Comparison of ENCODE assay signal across 11 cellular contexts in the genomic region with DNA sequence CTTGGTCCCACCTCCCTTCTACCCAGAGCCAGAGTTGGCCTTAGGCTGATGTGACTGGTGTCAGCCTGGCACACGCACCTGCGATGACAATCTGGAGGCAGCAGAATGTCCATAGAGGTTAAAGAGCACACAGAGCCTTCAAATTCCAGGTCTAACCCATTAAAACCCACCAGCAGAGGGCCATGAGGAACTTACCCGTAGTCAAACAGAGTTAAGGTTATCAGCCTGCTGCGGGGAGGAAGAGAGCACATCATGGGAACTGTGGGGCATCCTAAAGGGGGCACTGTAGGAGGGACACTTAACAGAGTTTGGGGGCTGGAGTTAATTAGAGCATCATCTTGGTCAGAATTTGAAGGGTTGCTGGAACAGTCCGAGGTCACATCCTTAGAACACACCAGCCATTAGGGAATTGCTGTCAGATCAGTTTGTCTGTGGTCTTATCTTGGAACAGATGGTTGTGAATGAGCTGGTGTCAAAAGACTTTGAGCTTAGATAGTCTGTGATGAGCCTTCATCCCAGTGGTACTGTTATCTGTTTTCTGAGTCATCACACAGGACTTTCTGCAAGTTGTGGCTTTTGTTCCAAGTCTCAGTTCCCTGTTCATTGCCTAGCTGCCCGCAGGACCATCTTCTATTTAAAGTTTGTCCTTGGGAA.
DNase-seq lines count a peak whose midpoint lies in the region; ATAC-seq and TF ChIP-seq lines count a peak whose summit lies in the region.
"Had no signal": no experiment of that assay in that cellular context is flagged by ENCODE, and none has a peak within 500 bp of the region (broad histone marks: within the 10 kb centered on the region; RNA-seq: fewer than 3 reads in every experiment).

No MANE protein-coding gene starts in this region.

- no peaks in the 10 kb centered on the region for H3K79me2 ChIP-seq in GM23338 (replicated peaks; ENCODE audit: insufficient read depth)
- H3K79me2 ChIP-seq in SU-DHL-6 (ENCODE audit: insufficient read depth, low read length) = no peaks in the 10 kb centered on the region

- peaks cover 4% of the 10 kb centered on the region for H3K27me3 Mint-ChIP-seq in GM23338 (ENCODE audit: insufficient read depth, low read depth, poor library complexity)

- peaks cover 7% of the 10 kb centered on the region for H3K27me3 ChIP-seq in AG04450 (ENCODE audit: control insufficient read depth, insufficient read depth, low read length)
- no peaks in the 10 kb centered on the region for H3K27me3 ChIP-seq in GM23338 (ENCODE audit: insufficient read depth)
- no peaks in the 10 kb centered on the region for H3K27me3 ChIP-seq in SU-DHL-6 (ENCODE audit: low read length)

- H3K4me3 Mint-ChIP-seq in GM23338 = no peak overlapping the region

- peak; percentile 80 for ATAC-seq in GM23338

- no peaks in the 10 kb centered on the region for H3K9me2 ChIP-seq in GM23338 (ENCODE audit: insufficient read depth)
- no peaks in the 10 kb centered on the region for H3K9me2 ChIP-seq in SU-DHL-6 (replicated peaks; ENCODE audit: insufficient read depth, low read length)

- H3F3A ChIP-seq in GM23338 (replicated peaks; ENCODE audit: low read depth) (no peaks in the 10 kb centered on the region), SU-DHL-6 (ENCODE audit: insufficient read depth) (no peaks in the 10 kb centered on the region)

- H3K36me3 ChIP-seq in GM23338 (ENCODE audit: insufficient read depth) (no peaks in the 10 kb centered on the region), SU-DHL-6 (ENCODE audit: low read length) (no peaks in the 10 kb centered on the region)

- CTCF ChIA-PET in AG04450 (lab: Charles Lee) = no interaction called here

- no peak overlapping the region for H3K27ac Mint-ChIP-seq in GM23338

- H3K36me3 Mint-ChIP-seq in GM23338 (ENCODE audit: low read depth) = no peaks in the 10 kb centered on the region

- H3K4me1 Mint-ChIP-seq in GM23338 = peaks cover 35% of the 10 kb centered on the region

- H3K4me2 ChIP-seq in GM23338 (no peak overlapping the region), SU-DHL-6 (ENCODE audit: low read depth, low read length, poor library complexity, severe bottlenecking) (no peak overlapping the region)

- H4K20me1 ChIP-seq in GM23338 (replicated peaks; ENCODE audit: insufficient read depth) = no peaks in the 10 kb centered on the region
- H4K20me1 ChIP-seq in SU-DHL-6 (ENCODE audit: low read depth, low read length) = no peaks in the 10 kb centered on the region

- H3K4me1 ChIP-seq in GM23338 (ENCODE audit: insufficient read depth) = peaks cover 24% of the 10 kb centered on the region

- H3K4me3 ChIP-seq in AG04450 (ENCODE audit: low read depth, low read length) (no peak overlapping the region), GM23338 (no peak overlapping the region), SU-DHL-6 (ENCODE audit: insufficient read depth, low read length, poor library complexity, severe bottlenecking) (no peak overlapping the region)

- no peak for DNase-seq in AG04450 (ENCODE audit: low read depth, low spot score)
- peak; percentile 82 for DNase-seq in GM23338 (ENCODE audit: low spot score)
- peak; percentile 79 for DNase-seq in iPS-NIHi7 (ENCODE audit: extremely low spot score)
- DNase-seq in glomerular visceral epithelial cell (ENCODE audit: extremely low spot score) = no peak
- no peak for DNase-seq in activated CD4-positive, alpha-beta T cell treated with anti-CD3 and anti-CD28 coated beads, Interleukin-2, amount 50 U/mL, for 1 hour
- DNase-seq in NCI-H2081 treated with DMSO at 0.1 percent for 48 hours (lab: John Stamatoyannopoulos, UW) = no peak
- DNase-seq in retina = no peak
- DNase-seq: activated CD8-positive, alpha-beta memory T cell treated with anti-CD3 and anti-CD28 coated beads, Interleukin-2, amount 50 U/mL, for 48 hours; mesenchymal stem cell; NCI-H1694 had no signal

- H3K9me3 Mint-ChIP-seq in GM23338 = no peaks in the 10 kb centered on the region

- POLR2A ChIA-PET in AG04450 (lab: Yijun Ruan, JAX) = no interaction called here

- H2AFZ ChIP-seq in GM23338 (no peak overlapping the region), SU-DHL-6 (ENCODE audit: low read depth, low read length, severe bottlenecking) (no peak overlapping the region)

- peak; percentile 11; the same call in 1 of the 2 replicates for TF ChIP-seq CTCF in AG04450 (IDR thresholded peaks at IDR 0.05; ENCODE audit: low read depth, low read length)
- peak; percentile 70 to 76 for TF ChIP-seq CTCF in GM23338 (conservative IDR thresholded peaks at IDR 0.05; ENCODE audit: low read depth in 2 of 2)
- TF ChIP-seq CTCF in SU-DHL-6 (IDR thresholded peaks at IDR 0.05; ENCODE audit: insufficient read depth, low read length, poor library complexity, severe bottlenecking) = peak; percentile 22

- H3K27ac ChIP-seq in AG04450 (ENCODE audit: low read depth, low read length) (no peak overlapping the region), GM23338 (ENCODE audit: low read depth) (no peak overlapping the region), SU-DHL-6 (ENCODE audit: low read depth, low read length) (no peak overlapping the region)

- H3K9me3 ChIP-seq in AG04450 (ENCODE audit: control insufficient read depth, insufficient read depth, low read length) = no peaks in the 10 kb centered on the region
- H3K9me3 ChIP-seq in SU-DHL-6 (ENCODE audit: insufficient read depth, low read length) = no peaks in the 10 kb centered on the region

- H3K9ac ChIP-seq in SU-DHL-6 (ENCODE audit: low read length) = no peak overlapping the region

TF ChIP-seq in GM23338, 12 proteins besides CTCF, POLR2A, EP300 and RAD21 (continues in another document):
- TF ChIP-seq JUNB (IDR thresholded peaks at IDR 0.05; ENCODE audit: unreplicated experiment) (no peak), ZNF114 (CRISPR knock-in tag; IDR thresholded peaks at IDR 0.05) (no peak), POLR2AphosphoS5 (IDR thresholded peaks at IDR 0.05; ENCODE audit: low read depth) (no peak), ETS1 (IDR thresholded peaks at IDR 0.05) (no peak)
- TF ChIP-seq, protein P1, sequence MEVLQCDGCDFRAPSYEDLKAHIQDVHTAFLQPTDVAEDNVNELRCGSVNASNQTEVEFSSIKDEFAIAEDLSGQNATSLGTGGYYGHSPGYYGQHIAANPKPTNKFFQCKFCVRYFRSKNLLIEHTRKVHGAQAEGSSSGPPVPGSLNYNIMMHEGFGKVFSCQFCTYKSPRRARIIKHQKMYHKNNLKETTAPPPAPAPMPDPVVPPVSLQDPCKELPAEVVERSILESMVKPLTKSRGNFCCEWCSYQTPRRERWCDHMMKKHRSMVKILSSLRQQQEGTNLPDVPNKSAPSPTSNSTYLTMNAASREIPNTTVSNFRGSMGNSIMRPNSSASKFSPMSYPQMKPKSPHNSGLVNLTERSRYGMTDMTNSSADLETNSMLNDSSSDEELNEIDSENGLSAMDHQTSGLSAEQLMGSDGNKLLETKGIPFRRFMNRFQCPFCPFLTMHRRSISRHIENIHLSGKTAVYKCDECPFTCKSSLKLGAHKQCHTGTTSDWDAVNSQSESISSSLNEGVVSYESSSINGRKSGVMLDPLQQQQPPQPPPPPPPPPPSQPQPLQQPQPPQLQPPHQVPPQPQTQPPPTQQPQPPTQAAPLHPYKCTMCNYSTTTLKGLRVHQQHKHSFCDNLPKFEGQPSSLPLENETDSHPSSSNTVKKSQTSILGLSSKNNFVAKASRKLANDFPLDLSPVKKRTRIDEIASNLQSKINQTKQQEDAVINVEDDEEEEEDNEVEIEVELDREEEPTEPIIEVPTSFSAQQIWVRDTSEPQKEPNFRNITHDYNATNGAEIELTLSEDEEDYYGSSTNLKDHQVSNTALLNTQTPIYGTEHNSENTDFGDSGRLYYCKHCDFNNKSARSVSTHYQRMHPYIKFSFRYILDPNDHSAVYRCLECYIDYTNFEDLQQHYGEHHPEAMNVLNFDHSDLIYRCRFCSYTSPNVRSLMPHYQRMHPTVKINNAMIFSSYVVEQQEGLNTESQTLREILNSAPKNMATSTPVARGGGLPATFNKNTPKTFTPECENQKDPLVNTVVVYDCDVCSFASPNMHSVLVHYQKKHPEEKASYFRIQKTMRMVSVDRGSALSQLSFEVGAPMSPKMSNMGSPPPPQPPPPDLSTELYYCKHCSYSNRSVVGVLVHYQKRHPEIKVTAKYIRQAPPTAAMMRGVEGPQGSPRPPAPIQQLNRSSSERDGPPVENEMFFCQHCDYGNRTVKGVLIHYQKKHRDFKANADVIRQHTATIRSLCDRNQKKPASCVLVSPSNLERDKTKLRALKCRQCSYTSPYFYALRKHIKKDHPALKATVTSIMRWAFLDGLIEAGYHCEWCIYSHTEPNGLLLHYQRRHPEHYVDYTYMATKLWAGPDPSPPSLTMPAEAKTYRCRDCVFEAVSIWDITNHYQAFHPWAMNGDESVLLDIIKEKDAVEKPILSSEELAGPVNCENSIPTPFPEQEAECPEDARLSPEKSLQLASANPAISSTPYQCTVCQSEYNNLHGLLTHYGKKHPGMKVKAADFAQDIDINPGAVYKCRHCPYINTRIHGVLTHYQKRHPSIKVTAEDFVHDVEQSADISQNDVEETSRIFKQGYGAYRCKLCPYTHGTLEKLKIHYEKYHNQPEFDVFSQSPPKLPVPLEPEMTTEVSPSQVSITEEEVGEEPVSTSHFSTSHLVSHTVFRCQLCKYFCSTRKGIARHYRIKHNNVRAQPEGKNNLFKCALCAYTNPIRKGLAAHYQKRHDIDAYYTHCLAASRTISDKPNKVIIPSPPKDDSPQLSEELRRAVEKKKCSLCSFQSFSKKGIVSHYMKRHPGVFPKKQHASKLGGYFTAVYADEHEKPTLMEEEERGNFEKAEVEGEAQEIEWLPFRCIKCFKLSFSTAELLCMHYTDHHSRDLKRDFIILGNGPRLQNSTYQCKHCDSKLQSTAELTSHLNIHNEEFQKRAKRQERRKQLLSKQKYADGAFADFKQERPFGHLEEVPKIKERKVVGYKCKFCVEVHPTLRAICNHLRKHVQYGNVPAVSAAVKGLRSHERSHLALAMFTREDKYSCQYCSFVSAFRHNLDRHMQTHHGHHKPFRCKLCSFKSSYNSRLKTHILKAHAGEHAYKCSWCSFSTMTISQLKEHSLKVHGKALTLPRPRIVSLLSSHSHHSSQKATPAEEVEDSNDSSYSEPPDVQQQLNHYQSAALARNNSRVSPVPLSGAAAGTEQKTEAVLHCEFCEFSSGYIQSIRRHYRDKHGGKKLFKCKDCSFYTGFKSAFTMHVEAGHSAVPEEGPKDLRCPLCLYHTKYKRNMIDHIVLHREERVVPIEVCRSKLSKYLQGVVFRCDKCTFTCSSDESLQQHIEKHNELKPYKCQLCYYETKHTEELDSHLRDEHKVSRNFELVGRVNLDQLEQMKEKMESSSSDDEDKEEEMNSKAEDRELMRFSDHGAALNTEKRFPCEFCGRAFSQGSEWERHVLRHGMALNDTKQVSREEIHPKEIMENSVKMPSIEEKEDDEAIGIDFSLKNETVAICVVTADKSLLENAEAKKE (CRISPR knock-in tag; IDR thresholded peaks at IDR 0.05) = no peak

Comparison
In these comparisons a context has a peak if more than half of its experiments do, and no peak if none do; other contexts are left out.
1. DNase-seq: peak in GM23338 (single experiment) and iPS-NIHi7 (single experiment); none in AG04450 (single experiment), glomerular visceral epithelial cell (single experiment), activated CD4-positive, alpha-beta T cell treated with anti-CD3 and anti-CD28 coated beads, Interleukin-2, amount 50 U/mL, for 1 hour (single experiment), NCI-H2081 treated with DMSO at 0.1 percent for 48 hours (single experiment) and retina (single experiment).
2. CTCF ChIP-seq: peak in every context shown above with its lines; median percentile 73 in GM23338; 22 in SU-DHL-6; 11 in AG04450.